1 cellular context compared by ENCODE assay signal in the genomic region with DNA sequence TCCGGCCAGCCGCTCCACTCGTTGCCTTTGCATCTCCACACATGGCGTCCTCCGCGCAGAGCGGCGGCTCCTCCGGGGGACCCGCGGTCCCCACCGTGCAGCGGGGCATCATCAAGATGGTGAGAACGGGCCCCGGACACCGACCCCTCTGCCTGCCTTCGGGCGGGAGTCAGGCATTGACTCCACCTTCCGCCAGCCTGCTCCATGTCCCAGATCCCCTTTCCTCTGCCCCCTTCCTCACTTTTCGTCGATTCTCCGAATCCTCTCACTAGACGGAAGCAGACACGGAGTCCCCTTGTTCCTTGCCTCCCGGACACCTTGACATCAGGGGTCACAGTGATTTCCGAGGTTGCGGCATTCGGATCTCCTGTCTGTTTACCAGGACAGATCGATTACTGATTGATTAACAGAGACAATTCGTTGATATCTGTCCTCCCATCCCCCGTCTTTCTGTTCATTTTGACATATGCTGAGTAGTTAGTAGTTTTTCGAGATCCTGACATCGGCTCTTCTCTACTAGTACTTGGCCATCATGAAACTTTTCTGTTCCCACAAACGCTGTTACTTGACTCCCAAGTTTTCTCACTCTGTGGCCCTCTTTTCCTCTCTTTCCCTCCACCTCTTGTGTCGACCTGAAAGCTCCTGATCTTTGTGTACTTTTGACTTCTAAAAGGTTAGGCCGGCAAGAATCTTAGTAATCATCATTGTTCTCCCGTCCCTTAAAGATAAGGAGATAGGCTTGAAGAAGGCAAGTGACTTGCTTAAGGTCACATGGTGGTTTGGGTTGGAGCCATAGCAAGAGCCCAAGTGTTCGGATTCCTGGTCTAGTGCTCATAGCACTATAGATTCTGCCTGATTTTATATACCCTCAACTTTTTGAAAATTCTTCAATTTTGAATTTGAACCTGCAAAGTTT.
TF ChIP-seq lines count a peak whose summit lies in the region.

No MANE protein-coding gene starts in this region.

TF ChIP-seq in K562, 482 proteins besides CTCF, POLR2A, EP300 and RAD21 (continued from another document):
- no peak for TF ChIP-seq ZNF512 (tag; IDR thresholded peaks at IDR 0.05)
- no peak for TF ChIP-seq MEF2D (tag; conservative IDR thresholded peaks at IDR 0.05; ENCODE audit: low read depth)
- no peak for TF ChIP-seq PTRF (tag; IDR thresholded peaks at IDR 0.05)
- no peak for TF ChIP-seq CREB3L1 (IDR thresholded peaks at IDR 0.05; ENCODE audit: borderline replicate concordance, low read depth)
- peak; percentile 20; a peak in 1 of 4 replicates for TF ChIP-seq ARNT (IDR thresholded peaks at IDR 0.05)
- TF ChIP-seq, protein P1, sequence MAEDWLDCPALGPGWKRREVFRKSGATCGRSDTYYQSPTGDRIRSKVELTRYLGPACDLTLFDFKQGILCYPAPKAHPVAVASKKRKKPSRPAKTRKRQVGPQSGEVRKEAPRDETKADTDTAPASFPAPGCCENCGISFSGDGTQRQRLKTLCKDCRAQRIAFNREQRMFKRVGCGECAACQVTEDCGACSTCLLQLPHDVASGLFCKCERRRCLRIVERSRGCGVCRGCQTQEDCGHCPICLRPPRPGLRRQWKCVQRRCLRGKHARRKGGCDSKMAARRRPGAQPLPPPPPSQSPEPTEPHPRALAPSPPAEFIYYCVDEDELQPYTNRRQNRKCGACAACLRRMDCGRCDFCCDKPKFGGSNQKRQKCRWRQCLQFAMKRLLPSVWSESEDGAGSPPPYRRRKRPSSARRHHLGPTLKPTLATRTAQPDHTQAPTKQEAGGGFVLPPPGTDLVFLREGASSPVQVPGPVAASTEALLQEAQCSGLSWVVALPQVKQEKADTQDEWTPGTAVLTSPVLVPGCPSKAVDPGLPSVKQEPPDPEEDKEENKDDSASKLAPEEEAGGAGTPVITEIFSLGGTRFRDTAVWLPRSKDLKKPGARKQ (CRISPR knock-in tag; IDR thresholded peaks at IDR 0.05): no peak
- TF ChIP-seq, protein P2, sequence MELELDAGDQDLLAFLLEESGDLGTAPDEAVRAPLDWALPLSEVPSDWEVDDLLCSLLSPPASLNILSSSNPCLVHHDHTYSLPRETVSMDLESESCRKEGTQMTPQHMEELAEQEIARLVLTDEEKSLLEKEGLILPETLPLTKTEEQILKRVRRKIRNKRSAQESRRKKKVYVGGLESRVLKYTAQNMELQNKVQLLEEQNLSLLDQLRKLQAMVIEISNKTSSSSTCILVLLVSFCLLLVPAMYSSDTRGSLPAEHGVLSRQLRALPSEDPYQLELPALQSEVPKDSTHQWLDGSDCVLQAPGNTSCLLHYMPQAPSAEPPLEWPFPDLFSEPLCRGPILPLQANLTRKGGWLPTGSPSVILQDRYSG (tag; conservative IDR thresholded peaks at IDR 0.05; ENCODE audit: low read depth): no peak
- TF ChIP-seq ZNF766 (CRISPR knock-in tag; conservative IDR thresholded peaks at IDR 0.05): no peak
- TF ChIP-seq MIER1 (IDR thresholded peaks at IDR 0.05; ENCODE audit: low read depth): peak; percentile 48; the same call in 1 of the 2 replicates
- TF ChIP-seq ZNF436 (CRISPR knock-in tag; IDR thresholded peaks at IDR 0.05): no peak
- TF ChIP-seq PCBP1 (IDR thresholded peaks at IDR 0.05; ENCODE audit: low read depth, low read length, poor library complexity, severe bottlenecking): peak; percentile 35
